ENCODE assay signal across 19 cellular contexts in the genomic region with DNA sequence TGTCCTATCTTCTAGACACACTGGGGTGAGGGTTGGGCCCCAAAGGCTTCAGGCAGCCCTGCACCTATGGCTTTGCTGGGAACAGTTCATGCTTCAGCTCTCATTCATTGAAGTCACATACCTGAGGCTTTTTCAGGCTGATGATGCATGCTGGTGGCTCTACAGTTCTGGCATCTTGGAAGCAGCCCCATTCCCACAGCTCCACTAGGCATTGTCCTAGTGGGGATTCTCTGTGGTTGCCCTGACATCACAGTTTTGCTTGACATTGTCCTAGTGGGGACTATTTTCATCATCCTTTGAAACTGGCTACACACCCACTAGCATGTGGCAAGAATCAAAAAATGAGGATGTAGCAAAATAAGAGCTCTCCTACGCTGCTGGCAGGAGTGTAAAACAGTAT. TPM values are rescaled to one million over a fixed set of nuclear protein-coding genes. Genes with fewer than 3 reads are reported as not detected.
"Had no signal": no experiment of that assay in that cellular context is flagged by ENCODE, and none has a peak within 500 bp of the region (broad histone marks: within the 10 kb centered on the region; RNA-seq: fewer than 3 reads in every experiment).

No MANE protein-coding gene starts in this region.

- DNase-seq: activated CD4-positive, alpha-beta T cell treated with anti-CD3 and anti-CD28 coated beads, Interleukin-2, amount 50 U/mL, for 1 hour; activated CD4-positive, CD25-positive, alpha-beta regulatory T cell; activated naive CD4-positive, alpha-beta T cell treated with anti-CD3 and anti-CD28 coated beads, Interleukin-2, amount 50 U/mL, for 16 hours; activated T-cell treated with anti-CD3 and anti-CD28 coated beads for 4 hours; adrenal gland; glutamatergic neuron; left lung; mesendoderm; pancreas; retina; stimulated activated CD4-positive, alpha-beta T cell treated with anti-CD3 and anti-CD28 coated beads, Interleukin-4, amount 100 ng/mL, for 4 hours; stimulated activated naive CD8-positive, alpha-beta T cell treated with anti-CD3 and anti-CD28 coated beads, Interleukin-15, amount 100 ng/mL, for 72 hours; T-helper 2 cell; uterus had no signal

- H2AFZ ChIP-seq: neural progenitor cell had no signal

- H3K27ac ChIP-seq: adrenal gland, left lung, neural progenitor cell, pancreas, skin epidermis, thoracic aorta, uterus had no signal

- ATAC-seq: left lung; pancreas; stimulated activated naive CD8-positive, alpha-beta T cell treated with anti-CD3 and anti-CD28 coated beads, Interleukin-15, amount 100 ng/mL, for 72 hours had no signal

- H3K4me1 ChIP-seq: adrenal gland, left lung, neural progenitor cell, pancreas, uterus had no signal

- H3K4me2 ChIP-seq: neural progenitor cell had no signal

- H3K4me3 ChIP-seq: adrenal gland, left lung, neural progenitor cell, pancreas, skin epidermis, thoracic aorta, uterus had no signal

- H3K27me3 ChIP-seq: adrenal gland, left lung, neural progenitor cell, pancreas, uterus had no signal

- H3K9ac ChIP-seq: neural progenitor cell had no signal

- H3K36me3 ChIP-seq: adrenal gland, left lung, neural progenitor cell, pancreas, thoracic aorta, uterus had no signal

- H3K9me3 ChIP-seq: adrenal gland, left lung, pancreas, thoracic aorta, uterus had no signal

RNA-seq across cellular contexts. Expression of gene C4orf17, which starts 37.7 kb away (rescaled TPM):
- total RNA-seq: activated CD8-positive, alpha-beta memory T cell treated with anti-CD3 and anti-CD28 coated beads for 36 hours; activated T-helper 2 cell treated with anti-CD3 and anti-CD28 coated beads, Interferon-gamma antibody, Interleukin-2, Interleukin-4, amounts not matched to agents 10 μg/mL and 5 μg/mL and 100 μg/mL, durations not matched to agents 14 hours and 24 hours and 36 hours; adrenal gland; left lung; pancreas; thoracic aorta; uterus had no signal
- polyA plus RNA-seq: adrenal gland, pancreas had no signal

RNA-seq across cellular contexts. Expression of gene ADH7, which starts 38.0 kb away (rescaled TPM):
- total RNA-seq: activated CD8-positive, alpha-beta memory T cell treated with anti-CD3 and anti-CD28 coated beads for 36 hours; activated T-helper 2 cell treated with anti-CD3 and anti-CD28 coated beads, Interferon-gamma antibody, Interleukin-2, Interleukin-4, amounts not matched to agents 10 μg/mL and 5 μg/mL and 100 μg/mL, durations not matched to agents 14 hours and 24 hours and 36 hours; adrenal gland; pancreas; thoracic aorta; uterus had no signal
